1 cellular context compared by ENCODE assay signal in the genomic region with DNA sequence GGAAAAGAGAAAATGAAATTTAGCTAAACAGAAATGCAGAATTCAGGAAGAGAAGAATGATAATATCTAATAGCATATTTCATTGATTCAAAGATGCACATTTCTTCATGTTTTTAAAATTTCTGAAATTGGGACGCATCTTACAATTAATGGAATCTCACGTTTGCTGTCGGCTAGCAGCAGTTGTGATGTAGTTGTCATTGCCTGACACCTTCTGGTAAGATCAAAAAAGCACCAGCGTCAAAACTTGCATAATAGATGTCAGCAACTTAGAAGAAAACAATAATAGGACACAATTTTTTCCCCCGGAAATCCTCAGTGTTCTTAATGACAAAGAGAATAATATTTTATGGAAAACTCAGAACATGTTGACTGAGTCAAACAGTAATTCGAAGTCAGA.
TF ChIP-seq lines count a peak whose summit lies in the region.

No MANE protein-coding gene starts in this region.

TF ChIP-seq in IMR-90, 13 proteins besides CTCF, POLR2A, EP300 and RAD21:
- TF ChIP-seq, protein P1, sequence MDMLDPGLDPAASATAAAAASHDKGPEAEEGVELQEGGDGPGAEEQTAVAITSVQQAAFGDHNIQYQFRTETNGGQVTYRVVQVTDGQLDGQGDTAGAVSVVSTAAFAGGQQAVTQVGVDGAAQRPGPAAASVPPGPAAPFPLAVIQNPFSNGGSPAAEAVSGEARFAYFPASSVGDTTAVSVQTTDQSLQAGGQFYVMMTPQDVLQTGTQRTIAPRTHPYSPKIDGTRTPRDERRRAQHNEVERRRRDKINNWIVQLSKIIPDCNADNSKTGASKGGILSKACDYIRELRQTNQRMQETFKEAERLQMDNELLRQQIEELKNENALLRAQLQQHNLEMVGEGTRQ (IDR thresholded peaks at IDR 0.05; ENCODE audit: low read depth, low read length), result no peak
- TF ChIP-seq FOS (IDR thresholded peaks at IDR 0.05; ENCODE audit: low read depth, low read length) (no peak), MXI1 (IDR thresholded peaks at IDR 0.05; ENCODE audit: borderline replicate concordance, low read depth, low read length) (no peak), MAZ (IDR thresholded peaks at IDR 0.05; ENCODE audit: borderline replicate concordance, low read depth, low read length) (no peak), RCOR1 (IDR thresholded peaks at IDR 0.05; ENCODE audit: insufficient replicate concordance, low read length) (no peak), CHD1 (IDR thresholded peaks at IDR 0.05; ENCODE audit: low read depth, low read length) (no peak), BHLHE40 (IDR thresholded peaks at IDR 0.05; ENCODE audit: low read depth, low read length) (no peak), MAFK (IDR thresholded peaks at IDR 0.05; ENCODE audit: low read depth, low read length) (no peak), RFX5 (IDR thresholded peaks at IDR 0.05; ENCODE audit: low read depth, low read length) (no peak), CEBPB (IDR thresholded peaks at IDR 0.05; ENCODE audit: low read depth, low read length) (no peak), ELK1 (IDR thresholded peaks at IDR 0.05; ENCODE audit: borderline replicate concordance, low read depth, low read length) (no peak), NFE2L2 (IDR thresholded peaks at IDR 0.05; ENCODE audit: low read depth, low read length) (no peak), SMC3 (IDR thresholded peaks at IDR 0.05; ENCODE audit: low read depth, low read length) (no peak)
